10 cellular contexts compared by ENCODE assay signal in genomic region chr12:15931590-15932053, GRCh38. TPM values are rescaled to one million over a fixed set of nuclear protein-coding genes. Genes with fewer than 3 reads are reported as not detected.
DNase-seq lines count a peak whose midpoint lies in the region; ATAC-seq and TF ChIP-seq lines count a peak whose summit lies in the region.
"Had no signal": no experiment of that assay in that cellular context is flagged by ENCODE, and none has a peak within 500 bp of the region (broad histone marks: within the 10 kb centered on the region; RNA-seq: fewer than 3 reads in every experiment).

No MANE protein-coding gene starts in this region.

- WGBS in neuronal stem cell (ENCODE audit: extremely low coverage in 2 of 2, insufficient read length in 2 of 2, insufficient replicate concordance in 1 of 2), 2 donors, result no CpG with 5 or more reads among the region's 3 CpGs

- no peaks in the 10 kb centered on the region for H3K27me3 Mint-ChIP-seq in IgD-negative memory B cell

- H3K4me1 ChIP-seq in neuronal stem cell (ENCODE audit: control insufficient read depth in 2 of 2, insufficient read depth in 1 of 2, low read depth in 1 of 2, low read length in 2 of 2), result peaks cover 10 to 19% of the 10 kb centered on the region in 2 donors
- H3K4me1 ChIP-seq in upper lobe of right lung, result peaks cover 4% of the 10 kb centered on the region

- no peak overlapping the region for H4K8ac ChIP-seq in neuronal stem cell (ENCODE audit: low read depth, low read length)

- H3K4me3 Mint-ChIP-seq in IgD-negative memory B cell, result peak overlapping the region in 2 of 4 donors; percentile 4 to 70

- ATAC-seq in GM21723 (IDR thresholded peaks at IDR 0.05; ENCODE audit: unreplicated experiment) (peak; percentile 58), upper lobe of right lung (no peak)

- H3K9ac ChIP-seq in neuronal stem cell (ENCODE audit: low read depth, low read length, poor library complexity), result no peak overlapping the region

- H2BK12ac ChIP-seq in neuronal stem cell (ENCODE audit: low read length), result no peak overlapping the region

- no peak overlapping the region for H3K14ac ChIP-seq in neuronal stem cell (ENCODE audit: low read length)

- peaks cover 1% of the 10 kb centered on the region for H3K36me3 Mint-ChIP-seq in IgD-negative memory B cell

- peak overlapping the region in 2 of 3 donors; percentile 24 to 80 for H3K27ac Mint-ChIP-seq in IgD-negative memory B cell

- no peak overlapping the region for H4K91ac ChIP-seq in neuronal stem cell (ENCODE audit: low read depth, low read length, poor library complexity)

- POLR2A ChIA-PET in GM10248 (lab: Yijun Ruan, JAX), result no interaction called here

- peaks cover 12 to 18% (median 18%) of the 10 kb centered on the region in 3 donors for H3K4me1 Mint-ChIP-seq in IgD-negative memory B cell

- H3K9me3 ChIP-seq in neuronal stem cell (replicated peaks in 1 of 2; ENCODE audit: control insufficient read depth in 2 of 2, insufficient read depth in 1 of 2, low read depth in 1 of 2, low read length in 2 of 2), result no peaks in the 10 kb centered on the region
- H3K9me3 ChIP-seq in upper lobe of right lung, result no peaks in the 10 kb centered on the region

- H3K4me2 ChIP-seq in neuronal stem cell (ENCODE audit: insufficient read depth, low read length, poor library complexity, severe bottlenecking), result no peak overlapping the region

- DNase-seq in GM10248 (ENCODE audit: extremely low spot score) (no peak), fibroblast of villous mesenchyme (ENCODE audit: low read depth) (no peak), T1000 (lab: John Stamatoyannopoulos, UW) (no peak), foreskin fibroblast (no peak), neuronal stem cell (ENCODE audit: low spot score) (no peak), upper lobe of right lung (no peak)
- DNase-seq: kidney, NCI-H1092 had no signal

- no peaks in the 10 kb centered on the region for H3K27me3 ChIP-seq in neuronal stem cell (ENCODE audit: control insufficient read depth in 3 of 3, insufficient read depth in 3 of 3, low read depth in 1 of 3, low read length in 3 of 3)
- no peaks in the 10 kb centered on the region for H3K27me3 ChIP-seq in upper lobe of right lung

- no peak overlapping the region for H2BK5ac ChIP-seq in neuronal stem cell (ENCODE audit: low read length)

- H3K27ac ChIP-seq in neuronal stem cell (replicated peaks; ENCODE audit: low read length), result no peak overlapping the region
- no peak overlapping the region for H3K27ac ChIP-seq in upper lobe of right lung

- CTCF ChIA-PET in GM10248 (lab: Yijun Ruan, JAX), result interaction anchor here (0.8 to 1.4 kb wide), 4 partner anchors 8 to 21 kb away, joined by 3 to 4 read pairs (median 3); no protein-coding TSS in a partner anchor

- H2AK5ac ChIP-seq in neuronal stem cell (ENCODE audit: low read depth, low read length), result no peak overlapping the region

- H3K18ac ChIP-seq in neuronal stem cell (ENCODE audit: low read length), result no peak overlapping the region

- no peak overlapping the region for H2AFZ ChIP-seq in neuronal stem cell (ENCODE audit: low read length)

- no peak overlapping the region for H2BK15ac ChIP-seq in neuronal stem cell (ENCODE audit: low read length)

- no peak overlapping the region for H3K23ac ChIP-seq in neuronal stem cell (ENCODE audit: low read depth, low read length, poor library complexity)

- H3K79me1 ChIP-seq in neuronal stem cell (ENCODE audit: low read depth, low read length), result no peaks in the 10 kb centered on the region

- H3K4me3 ChIP-seq in fibroblast of villous mesenchyme (ENCODE audit: low read depth, low read length) (no peak overlapping the region), foreskin fibroblast (ENCODE audit: low read depth in 1 of 2, low read length in 2 of 2) (no peak overlapping the region), neuronal stem cell (ENCODE audit: low read length in 2 of 2) (no peak overlapping the region), upper lobe of right lung (no peak overlapping the region)

- no peak overlapping the region for H3K4ac ChIP-seq in neuronal stem cell (ENCODE audit: low read length)

- TF ChIP-seq CTCF in GM10248 (IDR thresholded peaks at IDR 0.05; ENCODE audit: control extremely low read depth, extremely low read depth, low read depth, missing control alignments) (peak; percentile 22), fibroblast of villous mesenchyme (IDR thresholded peaks at IDR 0.05; ENCODE audit: insufficient read depth, low read depth, low read length) (peak; percentile 5), foreskin fibroblast (IDR thresholded peaks at IDR 0.05; ENCODE audit: low read depth, low read length) (no peak), upper lobe of right lung (IDR thresholded peaks at IDR 0.05) (no peak)

- H2BK120ac ChIP-seq in neuronal stem cell (ENCODE audit: low read depth, low read length), result no peak overlapping the region

- H3K36me3 ChIP-seq in neuronal stem cell (replicated peaks in 1 of 2; ENCODE audit: control insufficient read depth in 2 of 2, insufficient read depth in 2 of 2, low read length in 2 of 2) (no peaks in the 10 kb centered on the region), upper lobe of right lung (no peaks in the 10 kb centered on the region)

- intact Hi-C loops in upper lobe of right lung (cut with DNase I), result no loop called here

- H3K9me3 Mint-ChIP-seq in IgD-negative memory B cell, result peaks cover 0 to 2% (median 0%) of the 10 kb centered on the region in 3 donors

RNA-seq across cellular contexts. Expression of gene DERA, which starts 20.5 kb away (rescaled TPM):
- 29.9 TPM for polyA plus RNA-seq in IgD-negative memory B cell
- total RNA-seq in fibroblast of villous mesenchyme (46.2 and 53.1 TPM in 2 replicates), upper lobe of right lung (36.6 TPM)
- polyA plus RNA-seq in neuronal stem cell (2013, experiment 1 of 2), result 50.5 TPM
- polyA plus RNA-seq in neuronal stem cell (2013, experiment 2 of 2), result 50.3 TPM

RNA-seq across cellular contexts. Expression of gene STRAP, which starts 49.4 kb away (rescaled TPM):
- 95.2 TPM for polyA plus RNA-seq in IgD-negative memory B cell
- 93.3 and 95.0 TPM in 2 replicates for total RNA-seq in fibroblast of villous mesenchyme
- 242 TPM for polyA plus RNA-seq in neuronal stem cell (2013, experiment 1 of 2)
- 246 TPM for polyA plus RNA-seq in neuronal stem cell (2013, experiment 2 of 2)
- 68.3 TPM for total RNA-seq in upper lobe of right lung

Comparison
In these comparisons a context has a peak if more than half of its experiments do, and no peak if none do; other contexts are left out.
1. CTCF ChIP-seq: peak in GM10248 (single experiment) and fibroblast of villous mesenchyme (single experiment); none in foreskin fibroblast (single experiment) and upper lobe of right lung (single experiment).